Comparison of ENCODE assay signal across 25 cellular contexts in the genomic region with DNA sequence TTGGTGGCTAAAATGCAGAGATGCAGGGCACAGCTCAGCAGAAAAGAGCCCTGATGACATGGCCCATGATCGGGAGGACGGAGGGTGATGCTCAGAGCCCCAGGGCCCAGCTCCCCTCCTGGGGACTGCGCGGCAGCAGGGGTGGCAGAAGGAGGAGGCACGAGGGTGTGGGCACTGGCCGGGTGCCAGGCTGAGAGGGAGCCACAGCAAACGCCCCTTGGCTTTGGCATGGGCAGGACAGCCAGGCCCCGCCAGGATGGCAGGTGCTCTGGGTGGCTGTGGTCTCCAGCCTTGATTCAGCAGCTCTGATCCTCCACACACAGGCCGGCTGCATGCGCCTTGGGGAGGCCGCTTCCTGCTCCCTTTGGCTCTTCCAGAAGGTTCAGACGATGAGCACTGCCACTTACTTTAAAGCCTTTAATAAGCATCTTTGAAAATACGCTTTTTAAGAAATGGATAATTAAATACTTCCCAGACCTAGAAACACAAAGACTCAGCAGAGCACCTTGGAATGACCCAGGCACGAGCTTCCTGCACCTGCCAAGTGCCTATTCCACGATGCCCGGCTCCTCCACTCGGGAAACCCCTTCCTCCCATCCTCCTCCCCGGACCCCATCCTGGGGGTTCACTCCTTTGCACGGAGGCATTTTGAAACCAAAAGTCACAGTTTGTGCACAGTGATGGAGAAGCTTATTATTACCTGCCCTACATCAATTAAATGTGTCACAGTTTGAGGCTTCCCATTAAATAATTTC.
"Had no signal": no experiment of that assay in that cellular context is flagged by ENCODE, and none has a peak within 500 bp of the region (broad histone marks: within the 10 kb centered on the region; RNA-seq: fewer than 3 reads in every experiment).

No MANE protein-coding gene starts in this region.

- H3K79me2 ChIP-seq: parathyroid adenoma had no signal

- H3K9me3 ChIP-seq: gastroesophageal sphincter, left ventricle myocardium inferior, right lobe of liver, thyroid gland had no signal

- H3K27ac Mint-ChIP-seq: activated CD4-positive, alpha-beta memory T cell treated with anti-CD3 and anti-CD28 coated beads, Interleukin-2, amount 10 ng/mL, durations not matched to agents 7 days and 5 days; activated CD4-positive, alpha-beta T cell treated with anti-CD3 and anti-CD28 coated beads, Interleukin-2, amount 10 ng/mL, durations not matched to agents 24 days and 14 days; activated naive CD8-positive, alpha-beta T cell; nephron; stimulated activated naive B cell treated with anti-CD40 and anti-IgM and Interleukin-4, amounts not matched to agents 10 μg/mL and 1 μg/mL and 100 μg/mL, for 72 hours; T-cell; T-helper 2 cell treated with Interferon-gamma antibody and Interleukin-4, amounts not matched to agents 5 μg/mL and 100 μg/mL, for 36 hours had no signal

- H3K36me3 Mint-ChIP-seq: activated naive CD8-positive, alpha-beta T cell; stimulated activated naive B cell treated with anti-CD40 and anti-IgM and Interleukin-4, amounts not matched to agents 10 μg/mL and 1 μg/mL and 100 μg/mL, for 72 hours; T-cell had no signal

- H3K4me3 Mint-ChIP-seq: activated CD4-positive, alpha-beta memory T cell treated with anti-CD3 and anti-CD28 coated beads, Interleukin-2, amount 10 ng/mL, durations not matched to agents 7 days and 5 days; activated CD4-positive, alpha-beta T cell treated with anti-CD3 and anti-CD28 coated beads, Interleukin-2, amount 10 ng/mL, durations not matched to agents 24 days and 14 days; activated naive CD8-positive, alpha-beta T cell; nephron; stimulated activated naive B cell treated with anti-CD40 and anti-IgM and Interleukin-4, amounts not matched to agents 10 μg/mL and 1 μg/mL and 100 μg/mL, for 72 hours; T-cell; T-helper 2 cell treated with Interferon-gamma antibody and Interleukin-4, amounts not matched to agents 5 μg/mL and 100 μg/mL, for 36 hours had no signal

- H3K36me3 ChIP-seq: gastroesophageal sphincter, left ventricle myocardium inferior, right lobe of liver, thyroid gland had no signal

- ATAC-seq: activated CD4-positive, CD25-positive, alpha-beta regulatory T cell treated with anti-CD3 and anti-CD28 coated beads, Interleukin-2, amount 50 U/mL, for 24 hours; gastroesophageal sphincter; stimulated activated naive B cell treated with anti-CD40 and anti-IgM and Interleukin-4, amounts not matched to agents 10 μg/mL and 1 μg/mL and 100 μg/mL, for 72 hours; T-cell had no signal

- DNase-seq: activated CD4-positive, alpha-beta memory T cell treated with anti-CD3 and anti-CD28 coated beads, Interleukin-2, amount 10 ng/mL, durations not matched to agents 7 days and 5 days; activated CD4-positive, alpha-beta T cell treated with anti-CD3 and anti-CD28 coated beads, Interleukin-2, amount 10 ng/mL, durations not matched to agents 24 days and 14 days; activated naive CD4-positive, alpha-beta T cell; amniotic stem cell; cortex of kidney; hypothalamus; left ventricle myocardium inferior; mammary epithelial cell; midbrain; right lobe of liver; small intestine; stimulated activated CD4-positive, alpha-beta T cell treated with anti-CD3 and anti-CD28 coated beads, Interleukin-2, amount 100 ng/mL, for 24 hours; stimulated activated CD8-positive, alpha-beta memory T cell treated with anti-CD3 and anti-CD28 coated beads, Interleukin-4, amount 100 ng/mL, for 48 hours; stimulated activated naive B cell treated with anti-CD40 and anti-IgM and Interleukin-4, amounts not matched to agents 10 μg/mL and 1 μg/mL and 100 μg/mL, for 72 hours; substantia nigra; T-cell; thyroid gland had no signal

- H3K9me3 Mint-ChIP-seq: activated CD4-positive, alpha-beta memory T cell treated with anti-CD3 and anti-CD28 coated beads, Interleukin-2, amount 10 ng/mL, durations not matched to agents 7 days and 5 days; activated CD4-positive, alpha-beta T cell treated with anti-CD3 and anti-CD28 coated beads, Interleukin-2, amount 10 ng/mL, durations not matched to agents 24 days and 14 days; nephron; stimulated activated naive B cell treated with anti-CD40 and anti-IgM and Interleukin-4, amounts not matched to agents 10 μg/mL and 1 μg/mL and 100 μg/mL, for 72 hours; T-cell; T-helper 2 cell treated with Interferon-gamma antibody and Interleukin-4, amounts not matched to agents 5 μg/mL and 100 μg/mL, for 36 hours had no signal

- H3K27me3 ChIP-seq: right lobe of liver, thyroid gland had no signal

- H3K4me1 ChIP-seq: gastroesophageal sphincter, left ventricle myocardium inferior, parathyroid adenoma, right lobe of liver had no signal

- H3K4me1 Mint-ChIP-seq: activated CD4-positive, alpha-beta memory T cell treated with anti-CD3 and anti-CD28 coated beads, Interleukin-2, amount 10 ng/mL, durations not matched to agents 7 days and 5 days; activated CD4-positive, alpha-beta T cell treated with anti-CD3 and anti-CD28 coated beads, Interleukin-2, amount 10 ng/mL, durations not matched to agents 24 days and 14 days; T-cell had no signal

- H2AFZ ChIP-seq: parathyroid adenoma had no signal

- H3K27ac ChIP-seq: epithelial cell of prostate, gastroesophageal sphincter, left ventricle myocardium inferior, parathyroid adenoma, right lobe of liver, VCaP had no signal

- H3K9ac ChIP-seq: parathyroid adenoma had no signal

- H3K27me3 Mint-ChIP-seq: activated CD4-positive, alpha-beta T cell treated with anti-CD3 and anti-CD28 coated beads, Interleukin-2, amount 10 ng/mL, durations not matched to agents 24 days and 14 days had no signal

- H3K4me3 ChIP-seq: gastroesophageal sphincter, left ventricle myocardium inferior, right lobe of liver, thyroid gland had no signal
